Comparison of ENCODE assay signal across 19 cellular contexts in the genomic region with DNA sequence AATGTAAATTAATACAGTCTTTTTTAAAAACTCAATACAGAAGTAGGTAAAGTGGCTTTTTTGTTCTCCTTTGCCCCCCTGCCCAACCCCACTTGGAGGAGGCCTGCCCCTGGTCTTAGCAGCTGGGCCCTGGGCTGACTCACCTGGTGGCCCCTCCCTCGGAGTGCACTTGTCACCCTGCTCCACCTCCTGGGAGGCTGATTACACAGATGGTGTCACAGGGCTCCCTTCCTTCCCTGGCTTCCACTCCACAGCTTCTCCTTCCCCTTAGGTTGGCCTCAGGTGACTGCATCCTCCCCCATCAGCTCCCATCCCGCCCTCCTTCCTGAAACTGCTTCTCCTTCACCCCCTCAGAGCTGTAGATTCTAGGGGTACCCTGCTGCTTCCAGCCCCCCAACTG. TPM values are rescaled to one million over a fixed set of nuclear protein-coding genes. Genes with fewer than 3 reads are reported as not detected.
DNase-seq lines count a peak whose midpoint lies in the region; TF ChIP-seq lines count a peak whose summit lies in the region.
"Had no signal": no experiment of that assay in that cellular context is flagged by ENCODE, and none has a peak within 500 bp of the region (broad histone marks: within the 10 kb centered on the region; RNA-seq: fewer than 3 reads in every experiment).

No MANE protein-coding gene starts in this region.

- H3K14ac ChIP-seq in mesenchymal stem cell (ENCODE audit: low read length in 2 of 2) = peak overlapping the region in 1 of 2 experiments; percentile 33

- H3K27me3 ChIP-seq in mesenchymal stem cell (ENCODE audit: control insufficient read depth in 1 of 2, insufficient read depth in 1 of 2, low read length in 2 of 2) = peaks cover 3 to 14% of the 10 kb centered on the region in 2 experiments
- H3K27me3 ChIP-seq: breast epithelium, foreskin keratinocyte, neural progenitor cell, testis had no signal

- H3K23ac ChIP-seq in mesenchymal stem cell (ENCODE audit: low read length in 2 of 2) = no peak overlapping the region

- no peak for TF ChIP-seq CTCF in HEK293 (tag by site-specific recombination; IDR thresholded peaks at IDR 0.05)

- POLR2A ChIA-PET in HEK293 (lab: Yijun Ruan, JAX) = no interaction called here

- no peak overlapping the region for H3K9ac ChIP-seq in mesenchymal stem cell (ENCODE audit: low read length)
- H3K9ac ChIP-seq: neural progenitor cell had no signal

- no peaks in the 10 kb centered on the region for H3K4me1 ChIP-seq in HEK293 (ENCODE audit: control insufficient read depth, insufficient read depth, low read length)
- H3K4me1 ChIP-seq in mesenchymal stem cell (ENCODE audit: control insufficient read depth, insufficient read depth, low read depth, low read length) = no peaks in the 10 kb centered on the region
- H3K4me1 ChIP-seq: breast epithelium, foreskin keratinocyte, neural progenitor cell had no signal

- H3K9me3 ChIP-seq in HEK293 (ENCODE audit: control insufficient read depth, insufficient read depth, low read depth, low read length) (no peaks in the 10 kb centered on the region), mesenchymal stem cell (ENCODE audit: control insufficient read depth, low read length) (peaks cover 3% of the 10 kb centered on the region)
- H3K9me3 ChIP-seq: testis had no signal

- H3K4me3 ChIP-seq in HEK293 (ENCODE audit: low read depth, low read length) (no peak overlapping the region), mesenchymal stem cell (ENCODE audit: insufficient read depth in 1 of 2, low read depth in 1 of 2, low read length in 2 of 2) (no peak overlapping the region)
- H3K4me3 ChIP-seq: breast epithelium, neural progenitor cell, testis had no signal

- WGBS in mesenchymal stem cell = 36% methylated on average over 2 of the region's 2 CpGs

- no peak overlapping the region for H2BK120ac ChIP-seq in mesenchymal stem cell (ENCODE audit: low read depth, low read length)

- no peaks in the 10 kb centered on the region for H3K79me1 ChIP-seq in mesenchymal stem cell (replicated peaks; ENCODE audit: low read length, poor library complexity, severe bottlenecking)

- H3K4ac ChIP-seq in mesenchymal stem cell (ENCODE audit: low read depth in 1 of 2, low read length in 2 of 2) = no peak overlapping the region

- no peak overlapping the region for H2BK15ac ChIP-seq in mesenchymal stem cell (ENCODE audit: low read depth, poor library complexity, severe bottlenecking)

- H3K27ac ChIP-seq in HEK293 (ENCODE audit: extremely low read depth, low read depth, low read length) = no peak overlapping the region
- H3K27ac ChIP-seq in mesenchymal stem cell (ENCODE audit: low read length, poor library complexity, severe bottlenecking) = no peak overlapping the region
- H3K27ac ChIP-seq: breast epithelium, foreskin keratinocyte, neural progenitor cell, testis had no signal

- H2BK5ac ChIP-seq in mesenchymal stem cell (ENCODE audit: low read depth, low read length, poor library complexity, severe bottlenecking) = no peak overlapping the region

- H4K8ac ChIP-seq in mesenchymal stem cell (ENCODE audit: low read length) = peak overlapping the region; percentile 50

- H2AFZ ChIP-seq in mesenchymal stem cell (ENCODE audit: low read depth, low read length) = no peak overlapping the region
- H2AFZ ChIP-seq: neural progenitor cell had no signal

- no peak overlapping the region for H2BK12ac ChIP-seq in mesenchymal stem cell (ENCODE audit: low read length in 2 of 2)

- H3K18ac ChIP-seq in mesenchymal stem cell (ENCODE audit: low read depth in 1 of 2, low read length in 2 of 2) = no peak overlapping the region

- CTCF ChIA-PET in HEK293 (lab: Yijun Ruan, JAX) = interaction anchor here (0.6 to 1.1 kb wide), 2 partner anchors 66 to 94 kb away, joined by 3 read pairs; no protein-coding TSS in a partner anchor

- no peak overlapping the region for H4K91ac ChIP-seq in mesenchymal stem cell (ENCODE audit: low read length)

- H2AK5ac ChIP-seq in mesenchymal stem cell (ENCODE audit: low read length, severe bottlenecking) = no peak overlapping the region

- H3K4me2 ChIP-seq in mesenchymal stem cell (ENCODE audit: low read length, poor library complexity, severe bottlenecking) = no peak overlapping the region
- H3K4me2 ChIP-seq: neural progenitor cell had no signal

- H3K36me3 ChIP-seq in HEK293 (ENCODE audit: control insufficient read depth in 2 of 2, insufficient read depth in 1 of 2, low read length in 2 of 2) (no peaks in the 10 kb centered on the region), mesenchymal stem cell (ENCODE audit: control insufficient read depth in 1 of 2, insufficient read depth in 2 of 2, low read depth in 1 of 2, low read length in 2 of 2) (no peaks in the 10 kb centered on the region)
- H3K36me3 ChIP-seq: breast epithelium, neural progenitor cell had no signal

- DNase-seq in NCI-H2171 (lab: John Stamatoyannopoulos, UW) = peak; percentile 89
- DNase-seq in SW480 (ENCODE audit: low spot score) = peak; percentile 15
- no peak for DNase-seq in mesenchymal stem cell
- DNase-seq in HCEC 1CT = no peak
- DNase-seq in activated gamma-delta T cell (lab: John Stamatoyannopoulos, UW) = no peak
- DNase-seq in activated T-cell treated with anti-CD3 and anti-CD28 coated beads, Interleukin-2, amount 50 U/mL, for 48 hours = no peak
- no peak for DNase-seq in DMS114 treated with DMSO at 0.1 percent for 48 hours (lab: John Stamatoyannopoulos, UW; ENCODE audit: unreplicated experiment)
- DNase-seq: activated B cell treated with CpG ODN at 0.5 μM for 24 hours; activated CD8-positive, alpha-beta memory T cell treated with anti-CD3 and anti-CD28 coated beads for 24 hours; dermis blood vessel endothelial cell; foreskin keratinocyte; GF-D8; Kasumi-1; NCI-H1694; NCI-H82; testis had no signal

TF ChIP-seq in HEK293, 187 proteins besides CTCF, POLR2A, EP300 and RAD21:
- TF ChIP-seq KLF9 (tag by site-specific recombination; IDR thresholded peaks at IDR 0.05; ENCODE audit: low read depth) (no peak), SETDB1 (IDR thresholded peaks at IDR 0.05; ENCODE audit: insufficient read length, low read length) (no peak), ZNF157 (tag by site-specific recombination; IDR thresholded peaks at IDR 0.05) (no peak), KLF1 (tag by site-specific recombination; IDR thresholded peaks at IDR 0.05) (peak; percentile 25; the same call in 1 of the 2 replicates), ZNF266 (tag by site-specific recombination; IDR thresholded peaks at IDR 0.05; ENCODE audit: low read depth) (no peak), GLIS2 (tag by site-specific recombination; IDR thresholded peaks at IDR 0.05) (peak; percentile 44; the same call in 1 of the 2 replicates), ZNF785 (tag by site-specific recombination; IDR thresholded peaks at IDR 0.05) (no peak), KLF17 (tag by site-specific recombination; IDR thresholded peaks at IDR 0.05) (peak; percentile 74; the same call in 1 of the 2 replicates), ZFP37 (tag by site-specific recombination; IDR thresholded peaks at IDR 0.05) (no peak), ZNF174 (tag by site-specific recombination; IDR thresholded peaks at IDR 0.05) (no peak), ZNF610 (tag by site-specific recombination; IDR thresholded peaks at IDR 0.05; ENCODE audit: borderline replicate concordance) (no peak), ZNF121 (tag by site-specific recombination; IDR thresholded peaks at IDR 0.05) (no peak), ZNF561 (tag by site-specific recombination; IDR thresholded peaks at IDR 0.05; ENCODE audit: borderline replicate concordance) (no peak), GLIS1 (tag by site-specific recombination; IDR thresholded peaks at IDR 0.05) (peak; percentile 96), ZIC2 (tag by site-specific recombination; IDR thresholded peaks at IDR 0.05) (0 out of 2 replicates have a peak, but pooled peaks have one; percentile 12), ZNF155 (tag by site-specific recombination; IDR thresholded peaks at IDR 0.05) (no peak)
- TF ChIP-seq, protein P1, sequence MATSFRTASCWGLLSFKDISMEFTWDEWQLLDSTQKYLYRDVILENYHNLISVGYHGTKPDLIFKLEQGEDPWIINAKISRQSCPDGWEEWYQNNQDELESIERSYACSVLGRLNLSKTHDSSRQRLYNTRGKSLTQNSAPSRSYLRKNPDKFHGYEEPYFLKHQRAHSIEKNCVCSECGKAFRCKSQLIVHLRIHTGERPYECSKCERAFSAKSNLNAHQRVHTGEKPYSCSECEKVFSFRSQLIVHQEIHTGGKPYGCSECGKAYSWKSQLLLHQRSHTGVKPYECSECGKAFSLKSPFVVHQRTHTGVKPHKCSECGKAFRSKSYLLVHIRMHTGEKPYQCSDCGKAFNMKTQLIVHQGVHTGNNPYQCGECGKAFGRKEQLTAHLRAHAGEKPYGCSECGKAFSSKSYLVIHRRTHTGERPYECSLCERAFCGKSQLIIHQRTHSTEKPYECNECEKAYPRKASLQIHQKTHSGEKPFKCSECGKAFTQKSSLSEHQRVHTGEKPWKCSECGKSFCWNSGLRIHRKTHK (tag by site-specific recombination; IDR thresholded peaks at IDR 0.05) = no peak

RNA-seq across cellular contexts. Expression of gene CAPN9, which starts 11.7 kb away (rescaled TPM):
- polyA plus RNA-seq in mesenchymal stem cell (2013, experiment 1 of 2) = 0.21 TPM
- polyA plus RNA-seq in mesenchymal stem cell (2013, experiment 2 of 2) = 0.12 TPM
- polyA plus RNA-seq: foreskin keratinocyte had no signal

RNA-seq across cellular contexts. Expression of gene AGT, which starts 21.5 kb away (rescaled TPM):
- 30.4 TPM for polyA plus RNA-seq in mesenchymal stem cell (2013, experiment 1 of 2)
- 30.9 TPM for polyA plus RNA-seq in mesenchymal stem cell (2013, experiment 2 of 2)
- polyA plus RNA-seq: foreskin keratinocyte had no signal

Comparison
In these comparisons a context has a peak if more than half of its experiments do, and no peak if none do; other contexts are left out.
1. DNase-seq: peak in NCI-H2171 (single experiment) and SW480 (single experiment); none in mesenchymal stem cell (single experiment), HCEC 1CT (single experiment), activated gamma-delta T cell (single experiment), activated T-cell treated with anti-CD3 and anti-CD28 coated beads, Interleukin-2, amount 50 U/mL, for 48 hours (0 of 2) and DMS114 treated with DMSO at 0.1 percent for 48 hours (single experiment).